Comparison of ENCODE assay signal across 10 cellular contexts in the genomic region with DNA sequence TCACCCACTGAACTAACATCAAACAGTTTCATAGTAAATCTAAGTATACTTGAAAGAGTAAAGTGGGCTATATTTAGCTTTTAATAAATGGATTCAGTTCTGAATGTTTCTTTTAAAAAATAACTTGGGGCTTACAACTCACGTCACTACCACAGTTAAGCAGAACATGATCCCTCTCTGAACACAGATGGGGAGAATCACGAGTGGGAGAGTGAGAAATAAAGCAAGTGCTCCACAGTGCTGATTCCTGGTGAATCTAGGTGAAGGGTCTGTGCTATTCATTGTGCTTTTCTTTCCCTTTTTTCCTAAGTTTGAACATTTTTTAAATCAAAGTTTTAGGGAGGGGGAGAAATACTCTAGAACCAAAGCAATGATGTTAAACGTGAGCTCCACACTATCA.
A peak's percentile ranks its signal among the peaks of the same experiment; 100 is the strongest.
DNase-seq lines count a peak whose midpoint lies in the region; ATAC-seq and TF ChIP-seq lines count a peak whose summit lies in the region.
"Had no signal": no experiment of that assay in that cellular context is flagged by ENCODE, and none has a peak within 500 bp of the region (broad histone marks: within the 10 kb centered on the region; RNA-seq: fewer than 3 reads in every experiment).

No MANE protein-coding gene starts in this region.

- intact Hi-C loops in activated CD8-positive, alpha-beta T cell treated with anti-CD3 and anti-CD28 coated beads for 36 hours (cut with micrococcal nuclease) = no loop called here
- intact Hi-C loops in dendritic cell treated with granulocyte-macrophage colony-stimulating factor and Interleukin-4, amounts not matched to agents 40 ng/mL and 50 ng/mL, for 4 days (cut with micrococcal nuclease) = no loop called here
- intact Hi-C loops in lower leg skin (cut with DNase I; ENCODE audit: low total_unique reads) = no loop called here

- TF ChIP-seq CTCF in activated CD8-positive, alpha-beta T cell treated with anti-CD3 and anti-CD28 coated beads for 36 hours (IDR thresholded peaks at IDR 0.05) = no peak
- no peak for TF ChIP-seq CTCF in lower leg skin (IDR thresholded peaks at IDR 0.05)

- no peak for DNase-seq in activated CD8-positive, alpha-beta T cell treated with anti-CD3 and anti-CD28 coated beads for 36 hours
- DNase-seq in activated CD8-positive, alpha-beta T cell treated with anti-CD3 and anti-CD28 coated beads, Interleukin-2, amount 10 ng/mL, durations not matched to agents 7 days and 5 days = no peak
- DNase-seq in stimulated activated effector memory CD8-positive, alpha-beta T cell treated with anti-CD3 and anti-CD28 coated beads, Interleukin-12 subunit alpha, Interleukin-12 subunit beta, amount 100 ng/mL, for 72 hours (ENCODE audit: low spot score in 2 of 2) = no peak
- no peak for DNase-seq in stimulated activated CD4-positive, alpha-beta T cell treated with anti-CD3 and anti-CD28 coated beads, Interleukin-15, amount 100 ng/mL, for 24 hours
- DNase-seq in cerebellar cortex (ENCODE audit: low spot score) (no peak), lower leg skin (ENCODE audit: low spot score in 2 of 2) (no peak)

- H3K4me3 ChIP-seq in lower leg skin (ENCODE audit: low read depth, poor library complexity, severe bottlenecking) = no peak overlapping the region

- no peak for ATAC-seq in activated CD8-positive, alpha-beta T cell treated with anti-CD3 and anti-CD28 coated beads for 36 hours
- ATAC-seq in activated CD8-positive, alpha-beta T cell treated with anti-CD3 and anti-CD28 coated beads, Interleukin-2, amount 10 ng/mL, durations not matched to agents 7 days and 5 days = no peak
- peak; percentile 10 for ATAC-seq in HG02885 (IDR thresholded peaks at IDR 0.05; ENCODE audit: poor library complexity, unreplicated experiment)
- ATAC-seq in stimulated activated effector memory CD8-positive, alpha-beta T cell treated with anti-CD3 and anti-CD28 coated beads, Interleukin-12 subunit alpha, Interleukin-12 subunit beta, amount 100 ng/mL, for 72 hours = no peak

- TF ChIP-seq POLR2A in lower leg skin (IDR thresholded peaks at IDR 0.05) = no peak

- no peak overlapping the region for H3K4me3 Mint-ChIP-seq in activated CD8-positive, alpha-beta T cell treated with anti-CD3 and anti-CD28 coated beads for 36 hours
- H3K4me3 Mint-ChIP-seq in activated CD8-positive, alpha-beta T cell treated with anti-CD3 and anti-CD28 coated beads, Interleukin-2, amount 10 ng/mL, durations not matched to agents 7 days and 5 days = no peak overlapping the region
- no peak overlapping the region for H3K4me3 Mint-ChIP-seq in dendritic cell treated with granulocyte-macrophage colony-stimulating factor and Interleukin-4, amounts not matched to agents 40 ng/mL and 50 ng/mL, for 4 days
- H3K4me3 Mint-ChIP-seq in stimulated activated effector memory CD8-positive, alpha-beta T cell treated with anti-CD3 and anti-CD28 coated beads, Interleukin-12 subunit alpha, Interleukin-12 subunit beta, amount 100 ng/mL, for 72 hours = peak overlapping the region; percentile 41
- H3K4me3 Mint-ChIP-seq: activated naive CD4-positive, alpha-beta T cell treated with anti-CD3 and anti-CD28 coated beads, Interleukin-2, amount 50 U/mL, for 24 hours; T-helper 1 cell treated with Interleukin-12 subunit alpha and Interleukin-12 subunit beta and Interleukin-4 antibody, amounts not matched to agents 30 μg/mL and 1 μg/mL, for 36 hours had no signal

- POLR2A ChIA-PET in activated CD8-positive, alpha-beta T cell treated with anti-CD3 and anti-CD28 coated beads for 36 hours (lab: Charles Lee) = no interaction called here
- POLR2A ChIA-PET in activated CD8-positive, alpha-beta T cell treated with anti-CD3 and anti-CD28 coated beads, Interleukin-2, amount 10 ng/mL, durations not matched to agents 7 days and 5 days (lab: Charles Lee) = no interaction called here

- H3K9me3 Mint-ChIP-seq in activated CD8-positive, alpha-beta T cell treated with anti-CD3 and anti-CD28 coated beads for 36 hours = peaks cover 8% of the 10 kb centered on the region
- no peaks in the 10 kb centered on the region for H3K9me3 Mint-ChIP-seq in activated CD8-positive, alpha-beta T cell treated with anti-CD3 and anti-CD28 coated beads, Interleukin-2, amount 10 ng/mL, durations not matched to agents 7 days and 5 days (ENCODE audit: insufficient read depth)
- H3K9me3 Mint-ChIP-seq in dendritic cell treated with granulocyte-macrophage colony-stimulating factor and Interleukin-4, amounts not matched to agents 40 ng/mL and 50 ng/mL, for 4 days = peaks cover 8% of the 10 kb centered on the region
- no peaks in the 10 kb centered on the region for H3K9me3 Mint-ChIP-seq in stimulated activated effector memory CD8-positive, alpha-beta T cell treated with anti-CD3 and anti-CD28 coated beads, Interleukin-12 subunit alpha, Interleukin-12 subunit beta, amount 100 ng/mL, for 72 hours
- H3K9me3 Mint-ChIP-seq: T-helper 1 cell treated with Interleukin-12 subunit alpha and Interleukin-12 subunit beta and Interleukin-4 antibody, amounts not matched to agents 30 μg/mL and 1 μg/mL, for 36 hours had no signal

- peaks cover 31% of the 10 kb centered on the region for H3K4me1 Mint-ChIP-seq in activated CD8-positive, alpha-beta T cell treated with anti-CD3 and anti-CD28 coated beads for 36 hours (ENCODE audit: low read depth)
- peaks cover 13% of the 10 kb centered on the region for H3K4me1 Mint-ChIP-seq in activated CD8-positive, alpha-beta T cell treated with anti-CD3 and anti-CD28 coated beads, Interleukin-2, amount 10 ng/mL, durations not matched to agents 7 days and 5 days (ENCODE audit: low read depth)
- peaks cover 49% of the 10 kb centered on the region for H3K4me1 Mint-ChIP-seq in dendritic cell treated with granulocyte-macrophage colony-stimulating factor and Interleukin-4, amounts not matched to agents 40 ng/mL and 50 ng/mL, for 4 days (ENCODE audit: low read depth)
- H3K4me1 Mint-ChIP-seq in stimulated activated effector memory CD8-positive, alpha-beta T cell treated with anti-CD3 and anti-CD28 coated beads, Interleukin-12 subunit alpha, Interleukin-12 subunit beta, amount 100 ng/mL, for 72 hours = peaks cover 18% of the 10 kb centered on the region

- WGBS in lower leg skin, 2 donors = 48 to 58% methylated on average over 3 of the region's 3 CpGs

- peaks cover 53% of the 10 kb centered on the region for H3K36me3 Mint-ChIP-seq in activated CD8-positive, alpha-beta T cell treated with anti-CD3 and anti-CD28 coated beads for 36 hours (ENCODE audit: low read depth)
- H3K36me3 Mint-ChIP-seq in activated CD8-positive, alpha-beta T cell treated with anti-CD3 and anti-CD28 coated beads, Interleukin-2, amount 10 ng/mL, durations not matched to agents 7 days and 5 days (ENCODE audit: low read depth) = peaks cover 20% of the 10 kb centered on the region
- H3K36me3 Mint-ChIP-seq in dendritic cell treated with granulocyte-macrophage colony-stimulating factor and Interleukin-4, amounts not matched to agents 40 ng/mL and 50 ng/mL, for 4 days (ENCODE audit: low read depth) = peaks cover 64% of the 10 kb centered on the region
- H3K36me3 Mint-ChIP-seq in stimulated activated effector memory CD8-positive, alpha-beta T cell treated with anti-CD3 and anti-CD28 coated beads, Interleukin-12 subunit alpha, Interleukin-12 subunit beta, amount 100 ng/mL, for 72 hours = peaks cover 50% of the 10 kb centered on the region

- no peaks in the 10 kb centered on the region for H3K27me3 Mint-ChIP-seq in activated CD8-positive, alpha-beta T cell treated with anti-CD3 and anti-CD28 coated beads for 36 hours
- H3K27me3 Mint-ChIP-seq in activated CD8-positive, alpha-beta T cell treated with anti-CD3 and anti-CD28 coated beads, Interleukin-2, amount 10 ng/mL, durations not matched to agents 7 days and 5 days (ENCODE audit: low read depth) = no peaks in the 10 kb centered on the region
- no peaks in the 10 kb centered on the region for H3K27me3 Mint-ChIP-seq in dendritic cell treated with granulocyte-macrophage colony-stimulating factor and Interleukin-4, amounts not matched to agents 40 ng/mL and 50 ng/mL, for 4 days
- H3K27me3 Mint-ChIP-seq: activated naive CD4-positive, alpha-beta T cell treated with anti-CD3 and anti-CD28 coated beads, Interleukin-2, amount 50 U/mL, for 24 hours had no signal

- CTCF ChIA-PET in activated CD8-positive, alpha-beta T cell treated with anti-CD3 and anti-CD28 coated beads for 36 hours (lab: Charles Lee) = interaction anchor here (1.3 to 2.2 kb wide), 3 partner anchors 11 to 19 kb away, joined by 3 to 5 read pairs (median 5); no protein-coding TSS in a partner anchor
- CTCF ChIA-PET in activated CD8-positive, alpha-beta T cell treated with anti-CD3 and anti-CD28 coated beads, Interleukin-2, amount 10 ng/mL, durations not matched to agents 7 days and 5 days (lab: Charles Lee) = interaction anchor here (1.0 to 2.5 kb wide), 4 partner anchors 11 to 264 kb away, joined by 3 to 9 read pairs (median 3); no protein-coding TSS in a partner anchor

- peak overlapping the region; percentile 38 for H3K27ac Mint-ChIP-seq in activated CD8-positive, alpha-beta T cell treated with anti-CD3 and anti-CD28 coated beads for 36 hours
- H3K27ac Mint-ChIP-seq in activated CD8-positive, alpha-beta T cell treated with anti-CD3 and anti-CD28 coated beads, Interleukin-2, amount 10 ng/mL, durations not matched to agents 7 days and 5 days = no peak overlapping the region
- H3K27ac Mint-ChIP-seq in dendritic cell treated with granulocyte-macrophage colony-stimulating factor and Interleukin-4, amounts not matched to agents 40 ng/mL and 50 ng/mL, for 4 days = peak overlapping the region; percentile 84
- H3K27ac Mint-ChIP-seq in stimulated activated effector memory CD8-positive, alpha-beta T cell treated with anti-CD3 and anti-CD28 coated beads, Interleukin-12 subunit alpha, Interleukin-12 subunit beta, amount 100 ng/mL, for 72 hours = peak overlapping the region; percentile 88
